Comparison of ENCODE assay signal across 20 cellular contexts in the genomic region with DNA sequence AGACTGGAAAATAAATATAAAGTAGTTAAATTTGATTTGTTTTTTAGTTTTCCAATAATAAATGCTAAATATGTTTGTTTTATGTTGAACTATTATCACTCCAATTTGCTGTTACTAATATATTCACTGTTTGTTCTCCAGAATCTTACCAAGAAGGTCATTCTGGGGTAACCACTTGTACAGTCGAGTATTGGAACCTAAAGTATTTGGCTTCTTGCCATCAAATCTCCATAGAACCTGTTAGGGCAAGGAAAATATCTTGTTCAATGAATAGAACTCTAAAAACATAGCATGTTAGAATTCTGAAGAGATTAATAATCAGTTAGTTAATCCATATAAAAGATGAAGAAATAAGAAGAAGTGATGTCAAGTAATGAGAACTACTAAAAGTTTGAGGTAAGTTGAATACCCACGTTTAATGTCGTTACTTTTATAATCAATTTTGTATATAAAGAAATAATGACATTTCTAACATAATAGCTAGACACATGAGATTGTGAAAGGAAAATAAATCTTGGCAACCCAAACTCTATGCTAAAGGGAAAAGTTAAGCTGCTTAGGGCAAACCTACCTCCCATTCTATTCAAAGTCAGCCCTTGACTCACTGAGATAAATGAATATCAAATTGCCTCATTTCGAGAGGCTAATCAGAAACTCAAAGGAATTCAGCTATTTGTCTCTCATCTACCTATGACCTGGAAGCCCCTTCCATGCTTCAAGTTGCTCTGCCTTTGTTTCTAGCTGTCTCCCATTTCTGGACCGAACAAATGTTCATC. TPM values are rescaled to one million over a fixed set of nuclear protein-coding genes. Genes with fewer than 3 reads are reported as not detected.
"Had no signal": no experiment of that assay in that cellular context is flagged by ENCODE, and none has a peak within 500 bp of the region (broad histone marks: within the 10 kb centered on the region; RNA-seq: fewer than 3 reads in every experiment).

No MANE protein-coding gene starts in this region.

- H3K27ac ChIP-seq: brain microvascular endothelial cell, esophagus squamous epithelium, lower lobe of right lung, prostate gland, sigmoid colon had no signal

- H3K27me3 ChIP-seq: brain microvascular endothelial cell, esophagus squamous epithelium, sigmoid colon had no signal

- DNase-seq: activated CD4-positive, alpha-beta T cell treated with anti-CD3 and anti-CD28 coated beads, Interleukin-2, amount 50 U/mL, for 1 hour; activated effector memory CD4-positive, alpha-beta T cell treated with Interleukin-2 at 50 U/mL for 16 hours; activated T-cell treated with anti-CD3 and anti-CD28 coated beads, Interleukin-2, amount 50 U/mL, for 1 hour; amniotic stem cell; brain microvascular endothelial cell; endodermal cell; esophagus squamous epithelium; foreskin fibroblast; lower lobe of right lung; naive thymus-derived CD4-positive, alpha-beta T cell; sigmoid colon; stimulated activated CD4-positive, alpha-beta T cell treated with anti-CD3 and anti-CD28 coated beads, Interleukin-2, amount 100 ng/mL, for 24 hours; stimulated activated naive B cell treated with anti-CD40 and anti-IgM and Interleukin-4, amounts not matched to agents 10 μg/mL and 1 μg/mL and 100 μg/mL, for 72 hours had no signal

- H3K4me3 ChIP-seq: esophagus squamous epithelium, lower lobe of right lung, prostate gland, sigmoid colon had no signal

- ATAC-seq: activated naive CD4-positive, alpha-beta T cell treated with anti-CD3 and anti-CD28 coated beads, Interleukin-2, amount 50 U/mL, for 72 hours; naive thymus-derived CD4-positive, alpha-beta T cell; stimulated activated naive B cell treated with anti-CD40 and anti-IgM and Interleukin-4, amounts not matched to agents 10 μg/mL and 1 μg/mL and 100 μg/mL, for 72 hours had no signal

- H3K4me3 Mint-ChIP-seq: naive thymus-derived CD4-positive, alpha-beta T cell; stimulated activated naive B cell treated with anti-CD40 and anti-IgM and Interleukin-4, amounts not matched to agents 10 μg/mL and 1 μg/mL and 100 μg/mL, for 72 hours had no signal

- H3K4me1 ChIP-seq: lower lobe of right lung, prostate gland, sigmoid colon had no signal

- H3K9me3 ChIP-seq: esophagus squamous epithelium, lower lobe of right lung, prostate gland, sigmoid colon had no signal

- H3K27ac Mint-ChIP-seq: activated naive CD4-positive, alpha-beta T cell treated with anti-CD3 and anti-CD28 coated beads, Interleukin-2, amount 50 U/mL, for 72 hours; naive thymus-derived CD4-positive, alpha-beta T cell; stimulated activated naive B cell treated with anti-CD40 and anti-IgM and Interleukin-4, amounts not matched to agents 10 μg/mL and 1 μg/mL and 100 μg/mL, for 72 hours had no signal

- H3K4me1 Mint-ChIP-seq: stimulated activated naive B cell treated with anti-CD40 and anti-IgM and Interleukin-4, amounts not matched to agents 10 μg/mL and 1 μg/mL and 100 μg/mL, for 72 hours had no signal

- H3K36me3 Mint-ChIP-seq: activated naive CD4-positive, alpha-beta T cell treated with anti-CD3 and anti-CD28 coated beads, Interleukin-2, amount 50 U/mL, for 72 hours; naive thymus-derived CD4-positive, alpha-beta T cell; stimulated activated naive B cell treated with anti-CD40 and anti-IgM and Interleukin-4, amounts not matched to agents 10 μg/mL and 1 μg/mL and 100 μg/mL, for 72 hours had no signal

- H3K36me3 ChIP-seq: brain microvascular endothelial cell, esophagus squamous epithelium, lower lobe of right lung, prostate gland, sigmoid colon had no signal

- H3K27me3 Mint-ChIP-seq: stimulated activated naive B cell treated with anti-CD40 and anti-IgM and Interleukin-4, amounts not matched to agents 10 μg/mL and 1 μg/mL and 100 μg/mL, for 72 hours had no signal

- H3K9me3 Mint-ChIP-seq: activated naive CD4-positive, alpha-beta T cell treated with anti-CD3 and anti-CD28 coated beads, Interleukin-2, amount 50 U/mL, for 72 hours; stimulated activated naive B cell treated with anti-CD40 and anti-IgM and Interleukin-4, amounts not matched to agents 10 μg/mL and 1 μg/mL and 100 μg/mL, for 72 hours had no signal

RNA-seq across cellular contexts. Expression of gene UGT2B15, which starts 15.3 kb away (rescaled TPM):
- total RNA-seq: activated naive CD4-positive, alpha-beta T cell treated with anti-CD3 and anti-CD28 coated beads, Interleukin-2, amount 50 U/mL, for 72 hours; cerebellum; dermis microvascular lymphatic vessel endothelial cell; endodermal cell; esophagus squamous epithelium; kidney epithelial cell; lower lobe of right lung; mononuclear cell; naive thymus-derived CD4-positive, alpha-beta T cell; T-helper 2 cell treated with Interferon-gamma antibody and Interleukin-4, amounts not matched to agents 100 ng/mL and 5 ng/mL, for 36 hours had no signal
